26 cellular contexts compared by ENCODE assay signal in genomic region chr2:96565111-96565510, GRCh38. TPM values are rescaled to one million over a fixed set of nuclear protein-coding genes. Genes with fewer than 3 reads are reported as not detected.
"Had no signal": no experiment of that assay in that cellular context is flagged by ENCODE, and none has a peak within 500 bp of the region (broad histone marks: within the 10 kb centered on the region; RNA-seq: fewer than 3 reads in every experiment).

No MANE protein-coding gene starts in this region.

- H3K36me3 Mint-ChIP-seq: activated CD8-positive, alpha-beta memory T cell treated with anti-CD3 and anti-CD28 coated beads, Interleukin-2, amount 10 ng/mL, durations not matched to agents 7 days and 5 days; activated naive CD4-positive, alpha-beta T cell treated with anti-CD3 and anti-CD28 coated beads, Interleukin-2, amount 10 ng/mL, durations not matched to agents 7 days and 5 days; type B pancreatic cell had no signal

- H3K9me3 Mint-ChIP-seq: activated CD4-positive, alpha-beta memory T cell treated with anti-CD3 and anti-CD28 coated beads, Interleukin-2, amount 10 ng/mL, durations not matched to agents 7 days and 5 days; activated naive CD4-positive, alpha-beta T cell treated with anti-CD3 and anti-CD28 coated beads, Interleukin-2, amount 10 ng/mL, durations not matched to agents 7 days and 5 days; type B pancreatic cell had no signal

- H3K27ac Mint-ChIP-seq: activated CD4-positive, alpha-beta memory T cell treated with anti-CD3 and anti-CD28 coated beads, Interleukin-2, amount 10 ng/mL, durations not matched to agents 7 days and 5 days; activated CD4-positive, alpha-beta T cell treated with anti-CD3 and anti-CD28 coated beads, Interleukin-2, amount 10 ng/mL, durations not matched to agents 24 days and 14 days; activated CD8-positive, alpha-beta memory T cell treated with anti-CD3 and anti-CD28 coated beads, Interleukin-2, amount 10 ng/mL, durations not matched to agents 7 days and 5 days; activated naive CD4-positive, alpha-beta T cell treated with anti-CD3 and anti-CD28 coated beads, Interleukin-2, amount 10 ng/mL, durations not matched to agents 7 days and 5 days; nephron progenitor cell; type B pancreatic cell had no signal

- H3K27ac ChIP-seq: body of pancreas, cardiac muscle cell, foreskin keratinocyte, parathyroid adenoma, thoracic aorta had no signal

- H3K9me3 ChIP-seq: body of pancreas, mucosa of descending colon, thoracic aorta had no signal

- H3K27me3 ChIP-seq: body of pancreas, cardiac muscle cell, foreskin keratinocyte had no signal

- H3K9ac ChIP-seq: parathyroid adenoma had no signal

- DNase-seq: activated CD4-positive, alpha-beta memory T cell treated with anti-CD3 and anti-CD28 coated beads, Interleukin-2, amount 10 ng/mL, durations not matched to agents 7 days and 5 days; activated CD4-positive, alpha-beta T cell treated with anti-CD3 and anti-CD28 coated beads, Interleukin-2, amount 10 ng/mL, durations not matched to agents 24 days and 14 days; activated CD8-positive, alpha-beta memory T cell treated with anti-CD3 and anti-CD28 coated beads, Interleukin-2, amount 10 ng/mL, durations not matched to agents 7 days and 5 days; activated effector memory CD4-positive, alpha-beta T cell treated with anti-CD3 and anti-CD28 coated beads, Interleukin-2, amount 50 U/mL, for 16 hours; activated naive CD4-positive, alpha-beta T cell treated with anti-CD3 and anti-CD28 coated beads, Interleukin-2, amount 10 ng/mL, durations not matched to agents 7 days and 5 days; activated T-cell treated with anti-CD3 and anti-CD28 coated beads for 4 hours; amygdala; body of pancreas; erythroblast; foreskin keratinocyte; islet precursor cell; left cardiac atrium; mesenchymal stem cell; mucosa of descending colon; nephron progenitor cell; nucleus accumbens; right cardiac atrium; stimulated activated CD4-positive, alpha-beta T cell treated with anti-CD3 and anti-CD28 coated beads, Interleukin-4, amount 100 ng/mL, for 24 hours; stimulated activated naive CD4-positive, alpha-beta T cell treated with Interleukin-2 at 50 U/mL for 16 hours had no signal

- H3K4me3 Mint-ChIP-seq: activated CD4-positive, alpha-beta memory T cell treated with anti-CD3 and anti-CD28 coated beads, Interleukin-2, amount 10 ng/mL, durations not matched to agents 7 days and 5 days; activated CD4-positive, alpha-beta T cell treated with anti-CD3 and anti-CD28 coated beads, Interleukin-2, amount 10 ng/mL, durations not matched to agents 24 days and 14 days; activated CD8-positive, alpha-beta memory T cell treated with anti-CD3 and anti-CD28 coated beads, Interleukin-2, amount 10 ng/mL, durations not matched to agents 7 days and 5 days; activated naive CD4-positive, alpha-beta T cell treated with anti-CD3 and anti-CD28 coated beads, Interleukin-2, amount 10 ng/mL, durations not matched to agents 7 days and 5 days; nephron progenitor cell; type B pancreatic cell had no signal

- ATAC-seq: activated CD4-positive, CD25-positive, alpha-beta regulatory T cell treated with anti-CD3 and anti-CD28 coated beads, Interleukin-2, amount 50 U/mL, for 24 hours; activated CD8-positive, alpha-beta memory T cell treated with anti-CD3 and anti-CD28 coated beads, Interleukin-2, amount 10 ng/mL, durations not matched to agents 7 days and 5 days; body of pancreas; foreskin keratinocyte; left cardiac atrium; mucosa of descending colon had no signal

- H3K4me1 ChIP-seq: body of pancreas, foreskin keratinocyte, parathyroid adenoma had no signal

- H3K36me3 ChIP-seq: cardiac muscle cell, thoracic aorta had no signal

- H3K4me3 ChIP-seq: body of pancreas, cardiac muscle cell, mucosa of descending colon, thoracic aorta had no signal

- H3K4me1 Mint-ChIP-seq: activated CD4-positive, alpha-beta memory T cell treated with anti-CD3 and anti-CD28 coated beads, Interleukin-2, amount 10 ng/mL, durations not matched to agents 7 days and 5 days; activated CD4-positive, alpha-beta T cell treated with anti-CD3 and anti-CD28 coated beads, Interleukin-2, amount 10 ng/mL, durations not matched to agents 24 days and 14 days; activated CD8-positive, alpha-beta memory T cell treated with anti-CD3 and anti-CD28 coated beads, Interleukin-2, amount 10 ng/mL, durations not matched to agents 7 days and 5 days; activated naive CD4-positive, alpha-beta T cell treated with anti-CD3 and anti-CD28 coated beads, Interleukin-2, amount 10 ng/mL, durations not matched to agents 7 days and 5 days had no signal

- H3K27me3 Mint-ChIP-seq: type B pancreatic cell had no signal

RNA-seq across cellular contexts. Expression of gene NEURL3, which starts 60.0 kb away (rescaled TPM):
- total RNA-seq: cardiac muscle cell, chondrocyte, foreskin keratinocyte, pulmonary artery endothelial cell, thoracic aorta had no signal
